ENCODE assay signal across 1 cellular context in the genomic region with DNA sequence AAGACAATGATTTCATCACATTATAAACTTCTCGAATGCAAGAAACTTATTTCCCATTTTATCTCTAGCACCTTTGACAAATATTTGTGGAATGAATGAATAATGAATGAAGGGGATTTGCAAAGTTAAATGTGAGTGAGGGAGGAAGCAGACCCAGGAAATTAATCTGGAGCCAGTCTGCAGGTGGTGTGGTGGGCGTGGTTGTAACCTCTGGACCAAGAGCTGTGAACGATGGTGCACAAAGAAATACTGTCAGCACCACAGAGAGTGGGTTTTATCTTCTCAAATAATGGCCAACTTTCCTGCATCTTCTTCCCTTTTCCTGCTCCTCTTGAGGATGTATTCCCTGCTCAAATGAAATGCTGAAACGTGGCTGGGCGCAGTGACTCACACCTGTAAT.
TF ChIP-seq lines count a peak whose summit lies in the region.

No MANE protein-coding gene starts in this region.

TF ChIP-seq in A549, 52 proteins besides CTCF, POLR2A, EP300 and RAD21:
- TF ChIP-seq NFE2L2 (conservative IDR thresholded peaks at IDR 0.05; ENCODE audit: low read length) (no peak), CBX8 (IDR thresholded peaks at IDR 0.05) (no peak), CHD4 (IDR thresholded peaks at IDR 0.05; ENCODE audit: borderline replicate concordance) (no peak), HEYL (CRISPR knock-in tag; IDR thresholded peaks at IDR 0.05) (no peak), ESRRA (IDR thresholded peaks at IDR 0.05; ENCODE audit: borderline replicate concordance, low read length) (no peak), ZFP36 (IDR thresholded peaks at IDR 0.05; ENCODE audit: borderline replicate concordance, partially characterized antibody) (no peak), RNF2 (IDR thresholded peaks at IDR 0.05; ENCODE audit: borderline replicate concordance, low read depth) (no peak), SMC3 (IDR thresholded peaks at IDR 0.05) (no peak), ZSCAN20 (CRISPR knock-in tag; IDR thresholded peaks at IDR 0.05) (no peak), KDM5A (IDR thresholded peaks at IDR 0.05) (no peak), FOSB (CRISPR knock-in tag; IDR thresholded peaks at IDR 0.05) (no peak), MYC (IDR thresholded peaks at IDR 0.05; ENCODE audit: borderline replicate concordance, low read length) (no peak), NR3C1 (IDR thresholded peaks at IDR 0.05) (no peak), POLR2AphosphoS2 (conservative IDR thresholded peaks at IDR 0.05; ENCODE audit: low read length) (no peak)
- TF ChIP-seq, protein P1, sequence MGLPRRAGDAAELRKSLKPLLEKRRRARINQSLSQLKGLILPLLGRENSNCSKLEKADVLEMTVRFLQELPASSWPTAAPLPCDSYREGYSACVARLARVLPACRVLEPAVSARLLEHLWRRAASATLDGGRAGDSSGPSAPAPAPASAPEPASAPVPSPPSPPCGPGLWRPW (IDR thresholded peaks at IDR 0.05) = no peak
- TF ChIP-seq, protein P2, sequence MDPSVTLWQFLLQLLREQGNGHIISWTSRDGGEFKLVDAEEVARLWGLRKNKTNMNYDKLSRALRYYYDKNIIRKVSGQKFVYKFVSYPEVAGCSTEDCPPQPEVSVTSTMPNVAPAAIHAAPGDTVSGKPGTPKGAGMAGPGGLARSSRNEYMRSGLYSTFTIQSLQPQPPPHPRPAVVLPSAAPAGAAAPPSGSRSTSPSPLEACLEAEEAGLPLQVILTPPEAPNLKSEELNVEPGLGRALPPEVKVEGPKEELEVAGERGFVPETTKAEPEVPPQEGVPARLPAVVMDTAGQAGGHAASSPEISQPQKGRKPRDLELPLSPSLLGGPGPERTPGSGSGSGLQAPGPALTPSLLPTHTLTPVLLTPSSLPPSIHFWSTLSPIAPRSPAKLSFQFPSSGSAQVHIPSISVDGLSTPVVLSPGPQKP (IDR thresholded peaks at IDR 0.05; ENCODE audit: low read depth, low read length) = no peak
- TF ChIP-seq, protein P3, sequence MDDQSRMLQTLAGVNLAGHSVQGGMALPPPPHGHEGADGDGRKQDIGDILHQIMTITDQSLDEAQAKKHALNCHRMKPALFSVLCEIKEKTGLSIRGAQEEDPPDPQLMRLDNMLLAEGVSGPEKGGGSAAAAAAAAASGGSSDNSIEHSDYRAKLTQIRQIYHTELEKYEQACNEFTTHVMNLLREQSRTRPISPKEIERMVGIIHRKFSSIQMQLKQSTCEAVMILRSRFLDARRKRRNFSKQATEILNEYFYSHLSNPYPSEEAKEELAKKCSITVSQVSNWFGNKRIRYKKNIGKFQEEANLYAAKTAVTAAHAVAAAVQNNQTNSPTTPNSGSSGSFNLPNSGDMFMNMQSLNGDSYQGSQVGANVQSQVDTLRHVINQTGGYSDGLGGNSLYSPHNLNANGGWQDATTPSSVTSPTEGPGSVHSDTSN (IDR thresholded peaks at IDR 0.05) = no peak
